Comparison of ENCODE assay signal across 21 cellular contexts in genomic region chr12:124637163-124637562, GRCh38.
DNase-seq lines count a peak whose midpoint lies in the region; ATAC-seq, FAIRE-seq and TF ChIP-seq lines count a peak whose summit lies in the region.
"Had no signal": no experiment of that assay in that cellular context is flagged by ENCODE, and none has a peak within 500 bp of the region (broad histone marks: within the 10 kb centered on the region; RNA-seq: fewer than 3 reads in every experiment).

No MANE protein-coding gene starts in this region.

- H3K27ac Mint-ChIP-seq in neural progenitor cell = no peak overlapping the region

- DNase-seq in HepG2 (ENCODE audit: low spot score) = no peak
- DNase-seq in right lobe of liver = no peak
- DNase-seq in H1 (ENCODE audit: low read depth in 1 of 2, low spot score in 2 of 2) = no peak
- DNase-seq in psoas muscle = no peak
- no peak for DNase-seq in NCI-H1092 (lab: John Stamatoyannopoulos, UW)
- DNase-seq in neural progenitor cell (ENCODE audit: low spot score) = no peak
- no peak for DNase-seq in EL
- no peak for DNase-seq in stimulated activated CD4-positive, alpha-beta T cell treated with anti-CD3 and anti-CD28 coated beads, Interleukin-15, amount 100 ng/mL, for 24 hours
- DNase-seq: DMS79 treated with DMSO at 0.1 percent for 48 hours, GDM1, GM23248, KG1, NCI-H1092 treated with DMSO at 0.1 percent for 48 hours, NCI-H187, NCI-H446, NCI-H82, SHP77 treated with DMSO at 0.1 percent for 48 hours had no signal

- 0 out of 2 replicates have a peak overlapping the region, but pooled peaks have one; percentile 9 for H2BK5ac ChIP-seq in H1 (ENCODE audit: low read depth, low read length)

- FAIRE-seq in HepG2 (lab: Jason Lieb, UNC) (no peak), H1 (lab: Jason Lieb, UNC) (no peak)
- FAIRE-seq: GM12892 had no signal

- H3K18ac ChIP-seq in H1 (ENCODE audit: extremely low read depth, low read length) = no peak overlapping the region

- no peak overlapping the region for H2AK5ac ChIP-seq in H1 (ENCODE audit: low read depth, low read length)

- no peak overlapping the region for H3K27ac ChIP-seq in HepG2 (ENCODE audit: extremely low read length, insufficient read depth, low read length)
- H3K27ac ChIP-seq in right lobe of liver = no peak overlapping the region
- H3K27ac ChIP-seq in H1 (ENCODE audit: low read depth, low read length) = no peak overlapping the region
- H3K27ac ChIP-seq in psoas muscle = peak overlapping the region; percentile 16
- no peak overlapping the region for H3K27ac ChIP-seq in neural progenitor cell
- H3K27ac ChIP-seq: 22Rv1, HL-60 had no signal

- POLR2A ChIA-PET in HepG2 (lab: Yijun Ruan, JAX) = no interaction called here
- POLR2A ChIA-PET in H1 (lab: Charles Lee; ENCODE audit: partially characterized antibody) = interaction anchor here (0.6 kb wide), 1 partner anchor 50 kb away, joined by 3 read pairs; no protein-coding TSS in a partner anchor

- TF ChIP-seq EP300 in HepG2 (IDR thresholded peaks at IDR 0.05; ENCODE audit: low read depth in 2 of 2, low read length in 2 of 2) = no peak
- TF ChIP-seq EP300 in HepG2 (CRISPR knock-in tag; IDR thresholded peaks at IDR 0.05; ENCODE audit: borderline replicate concordance) = no peak
- no peak for TF ChIP-seq EP300 in H1 (IDR thresholded peaks at IDR 0.05; ENCODE audit: borderline replicate concordance in 1 of 2, low read depth in 2 of 2, low read length in 2 of 2)

- H4K20me1 ChIP-seq in HepG2 (ENCODE audit: insufficient read depth, low read length) (no peaks in the 10 kb centered on the region), H1 (replicated peaks in 1 of 2; ENCODE audit: control insufficient read depth in 1 of 2, insufficient read depth in 2 of 2, low read length in 2 of 2) (no peaks in the 10 kb centered on the region), neural progenitor cell (ENCODE audit: low read depth) (no peaks in the 10 kb centered on the region)

- peaks cover 2 to 16% of the 10 kb centered on the region in 2 experiments for H3K27me3 ChIP-seq in HepG2 (ENCODE audit: control insufficient read depth in 1 of 2, insufficient read depth in 2 of 2, low read length in 2 of 2)
- no peaks in the 10 kb centered on the region for H3K27me3 ChIP-seq in right lobe of liver
- H3K27me3 ChIP-seq in H1 (replicated peaks in 1 of 4; ENCODE audit: control insufficient read depth in 3 of 4, extremely low read depth in 1 of 4, insufficient read depth in 3 of 4, low read length in 3 of 4) = no peaks in the 10 kb centered on the region
- H3K27me3 ChIP-seq in psoas muscle (ENCODE audit: insufficient read depth in 3 of 3, low read length in 2 of 3) = no peaks in the 10 kb centered on the region
- H3K27me3 ChIP-seq in neural progenitor cell = no peaks in the 10 kb centered on the region
- H3K27me3 ChIP-seq: Peyer's patch had no signal

- 8% methylated on average over 2 of the region's 4 CpGs for WGBS in HepG2 (ENCODE audit: low lambda C conversion rate)
- 62% methylated on average over 3 of the region's 4 CpGs for WGBS in right lobe of liver (ENCODE audit: insufficient coverage, low coverage, low lambda C conversion rate, missing lambda C conversion rate)
- WGBS in H1 (ENCODE audit: extremely low coverage in 1 of 2, insufficient coverage in 1 of 2, insufficient read length in 1 of 2, insufficient replicate concordance in 2 of 2, low coverage in 1 of 2, low lambda C conversion rate in 2 of 2, missing lambda C conversion rate in 1 of 2), 2 experiments = 76% methylated on average over 4 of the region's 4 CpGs; no CpG with 5 or more reads in 1 of the 2 experiments
- WGBS in psoas muscle, 3 donors = 68 to 87% (median 78%) methylated on average over 4 of the region's 4 CpGs

- H3K27me3 Mint-ChIP-seq in neural progenitor cell (ENCODE audit: insufficient read depth, low read depth) = peaks cover 7% of the 10 kb centered on the region

- H3K4me3 ChIP-seq in HepG2 (replicated peaks in 1 of 3; ENCODE audit: insufficient read depth in 1 of 3, low read depth in 2 of 3, low read length in 3 of 3) (no peak overlapping the region), right lobe of liver (no peak overlapping the region), H1 (ENCODE audit: extremely low read depth in 1 of 4, insufficient read depth in 2 of 4, low read depth in 3 of 4, low read length in 4 of 4) (no peak overlapping the region), psoas muscle (no peak overlapping the region), neural progenitor cell (no peak overlapping the region)
- H3K4me3 ChIP-seq: GM23248, Peyer's patch had no signal

- no peak overlapping the region for H3K56ac ChIP-seq in H1 (replicated peaks; ENCODE audit: insufficient read length, low read depth, low read length)

- no peak for ATAC-seq in HepG2
- ATAC-seq in right lobe of liver = no peak
- no peak for ATAC-seq in psoas muscle

- intact Hi-C loops in HepG2 (cut with micrococcal nuclease; ENCODE audit: unreplicated experiment) = no loop called here
- intact Hi-C loops in right lobe of liver (cut with DNase I) = no loop called here
- intact Hi-C loops in psoas muscle (cut with DNase I) = loop anchor here in 1 of 2 donors (5.0 kb wide), 1 partner anchor 60 kb away; no protein-coding TSS in a partner anchor

- H3K9me3 Mint-ChIP-seq in neural progenitor cell = no peaks in the 10 kb centered on the region

- H3K9ac ChIP-seq in HepG2 (ENCODE audit: insufficient read depth, low read depth, low read length) (no peak overlapping the region), H1 (replicated peaks in 1 of 4; ENCODE audit: extremely low read depth in 1 of 4, low read depth in 3 of 4, low read length in 3 of 4) (no peak overlapping the region), neural progenitor cell (no peak overlapping the region)
- H3K9ac ChIP-seq: GM23248 had no signal

- H3F3A ChIP-seq in neural progenitor cell (ENCODE audit: low read depth) = no peaks in the 10 kb centered on the region

- H2AFZ ChIP-seq in HepG2 (ENCODE audit: low read length) (no peak overlapping the region), H1 (ENCODE audit: low read length) (no peak overlapping the region), neural progenitor cell (replicated peaks) (no peak overlapping the region)
- H2AFZ ChIP-seq: GM23248 had no signal

- CTCF ChIA-PET in HepG2 (lab: Yijun Ruan, JAX; ENCODE audit: low intra/inter-chr PET ratio, low total read pairs) = no interaction called here
- CTCF ChIA-PET in H1 (lab: Charles Lee; ENCODE audit: partially characterized antibody) = interaction anchor here (1.4 to 3.0 kb wide), 4 partner anchors 9 to 605 kb away, joined by 3 to 9 read pairs (median 4); no protein-coding TSS in a partner anchor

- H3K23me2 ChIP-seq in H1 (ENCODE audit: low read depth, low read length) = no peaks in the 10 kb centered on the region; the same call in 1 of the 2 replicates

- no peak overlapping the region for H4K5ac ChIP-seq in H1 (ENCODE audit: insufficient read length, low read depth, low read length)

- H3K79me2 ChIP-seq in HepG2 (ENCODE audit: insufficient read depth, low read length) (no peaks in the 10 kb centered on the region), H1 (ENCODE audit: control insufficient read depth in 1 of 2, insufficient read depth in 2 of 2, low read length in 2 of 2) (no peaks in the 10 kb centered on the region), neural progenitor cell (ENCODE audit: low read depth) (no peaks in the 10 kb centered on the region)

- no peak for TF ChIP-seq CTCF in HepG2 (CRISPR knock-in tag; IDR thresholded peaks at IDR 0.05)
- TF ChIP-seq CTCF in right lobe of liver (IDR thresholded peaks at IDR 0.05) = no peak
- no peak for TF ChIP-seq CTCF in H1 (IDR thresholded peaks at IDR 0.05; ENCODE audit: control extremely low read depth in 1 of 3, insufficient read depth in 1 of 3, low read depth in 1 of 3, low read length in 3 of 3)
- TF ChIP-seq CTCF in psoas muscle (IDR thresholded peaks at IDR 0.05) = no peak
- TF ChIP-seq CTCF in neural progenitor cell (IDR thresholded peaks at IDR 0.05) = no peak

- H3K4me3 Mint-ChIP-seq in neural progenitor cell = no peak overlapping the region

- H3K36me3 ChIP-seq in HepG2 (replicated peaks in 1 of 2; ENCODE audit: control insufficient read depth in 1 of 2, insufficient read depth in 2 of 2, low read length in 2 of 2) (no peaks in the 10 kb centered on the region), right lobe of liver (no peaks in the 10 kb centered on the region), H1 (ENCODE audit: control insufficient read depth in 2 of 4, insufficient read depth in 4 of 4, low read length in 3 of 4) (no peaks in the 10 kb centered on the region), psoas muscle (ENCODE audit: insufficient read depth in 1 of 2, low read depth in 1 of 2) (no peaks in the 10 kb centered on the region), neural progenitor cell (no peaks in the 10 kb centered on the region)
- H3K36me3 ChIP-seq: Peyer's patch had no signal

- no TSS peak for BruUV-seq in HepG2 (replicated peaks; lab: Mats Ljungman, UMichigan)

- peaks cover 18% of the 10 kb centered on the region for H3K4me1 Mint-ChIP-seq in neural progenitor cell

- H3K14ac ChIP-seq in H1 (ENCODE audit: insufficient read length) = no peak overlapping the region

- H2BK20ac ChIP-seq in H1 (ENCODE audit: low read length) = no peak overlapping the region

- H3K4me1 ChIP-seq in HepG2 (ENCODE audit: insufficient read depth, low read length) = no peaks in the 10 kb centered on the region
- no peaks in the 10 kb centered on the region for H3K4me1 ChIP-seq in right lobe of liver
- peaks cover 0 to 8% (median 2%) of the 10 kb centered on the region in 4 experiments; a peak in 5 of 7 replicates for H3K4me1 ChIP-seq in H1 (replicated peaks in 1 of 4; ENCODE audit: control insufficient read depth in 3 of 4, insufficient read depth in 4 of 4, low read length in 3 of 4)
- H3K4me1 ChIP-seq in psoas muscle = peaks cover 22% of the 10 kb centered on the region
- H3K4me1 ChIP-seq in neural progenitor cell = peaks cover 9% of the 10 kb centered on the region

- H3K4me2 ChIP-seq in HepG2 (ENCODE audit: low read depth, low read length) = no peak overlapping the region
- no peak overlapping the region for H3K4me2 ChIP-seq in H1 (ENCODE audit: insufficient read depth in 1 of 2, low read depth in 2 of 2, low read length in 2 of 2)
- no peak overlapping the region for H3K4me2 ChIP-seq in neural progenitor cell

- no peaks in the 10 kb centered on the region for H3K79me1 ChIP-seq in H1 (ENCODE audit: low read depth, low read length)

- H4K91ac ChIP-seq in H1 (replicated peaks; ENCODE audit: insufficient read length, low read length) = no peak overlapping the region

- no peak overlapping the region for H4K8ac ChIP-seq in H1 (ENCODE audit: extremely low read depth, insufficient read depth, low read length)

- no peak overlapping the region for H2BK12ac ChIP-seq in H1 (ENCODE audit: low read depth, low read length)

- no peak overlapping the region for H3K4ac ChIP-seq in H1 (replicated peaks; ENCODE audit: insufficient read length, low read depth, low read length)

- H3K9me3 ChIP-seq in HepG2 (ENCODE audit: low read length) (no peaks in the 10 kb centered on the region), right lobe of liver (no peaks in the 10 kb centered on the region), H1 (ENCODE audit: insufficient read depth in 2 of 2, low read depth in 1 of 2, low read length in 1 of 2) (no peaks in the 10 kb centered on the region), psoas muscle (no peaks in the 10 kb centered on the region), neural progenitor cell (ENCODE audit: low read depth) (no peaks in the 10 kb centered on the region)
- H3K9me3 ChIP-seq: Peyer's patch had no signal

- H2BK120ac ChIP-seq in H1 (replicated peaks; ENCODE audit: low read depth, low read length) = no peak overlapping the region

- in situ Hi-C loops in HepG2 (cut with HindIII; ENCODE audit: extremely low pct_ligation_motif_present, low pct_unique_long_range_greater_than_20kb) = no loop called here

- no peak for TF ChIP-seq RAD21 in HepG2 (CRISPR knock-in tag; IDR thresholded peaks at IDR 0.05)
- no peak for TF ChIP-seq RAD21 in H1 (IDR thresholded peaks at IDR 0.05 in 1 of 2, conservative IDR thresholded peaks at IDR 0.05 in 1 of 2; ENCODE audit: low read depth in 2 of 2, low read length in 2 of 2)

- TF ChIP-seq POLR2A in HepG2 (IDR thresholded peaks at IDR 0.05; ENCODE audit: insufficient read depth in 1 of 2, low read depth in 2 of 2, low read length in 2 of 2) = no peak
- no peak for TF ChIP-seq POLR2A in right lobe of liver (IDR thresholded peaks at IDR 0.05)
- no peak for TF ChIP-seq POLR2A in H1 (IDR thresholded peaks at IDR 0.05; ENCODE audit: control extremely low read depth in 1 of 2, low read depth in 2 of 2, low read length in 2 of 2)

- no peaks in the 10 kb centered on the region for H3K36me3 Mint-ChIP-seq in neural progenitor cell

- no peak overlapping the region for H2BK15ac ChIP-seq in H1 (ENCODE audit: low read length)

- H3K23ac ChIP-seq in H1 (ENCODE audit: insufficient read length) = no peak overlapping the region

Comparison
In these comparisons a context has a peak if more than half of its experiments do, and no peak if none do; other contexts are left out.
1. Of the 41 proteins assayed by ChIP-seq in both HepG2 and H1: peak only in HepG2: none; only in H1: KDM1A; in both: none; in neither: 40.